8 cellular contexts compared by ENCODE assay signal in genomic region chr13:113584205-113584869, GRCh38. TPM values are rescaled to one million over a fixed set of nuclear protein-coding genes. Genes with fewer than 3 reads are reported as not detected.
DNase-seq lines count a peak whose midpoint lies in the region; ATAC-seq and TF ChIP-seq lines count a peak whose summit lies in the region.

TSS of gene TFDP1 (plus strand) at chr13:113584753. CDS start at chr13:113585838, 1,085 bp downstream.

- H3K27ac Mint-ChIP-seq in Calu3 (ENCODE audit: unreplicated experiment) (no peak within 1 kb of the TSS), endothelial cell (ENCODE audit: unreplicated experiment) (peak within 1 kb of the TSS; percentile 88), mesothelial cell of epicardium (peak within 1 kb of the TSS; percentile 81)

- no TSS peak for BruUV-seq in Calu3 (replicated peaks; lab: Mats Ljungman, UMichigan)

- H3K4me1 Mint-ChIP-seq in Calu3 (ENCODE audit: low read depth, unreplicated experiment) (no peaks in the 10 kb centered on the region), endothelial cell (ENCODE audit: unreplicated experiment) (peaks cover 12% of the 10 kb centered on the region), mesothelial cell of epicardium (peaks cover 12% of the 10 kb centered on the region)

- TF ChIP-seq CTCF in Calu3 (IDR thresholded peaks at IDR 0.05; ENCODE audit: unreplicated experiment), result no peak
- TF ChIP-seq CTCF in endothelial cell (IDR thresholded peaks at IDR 0.05; ENCODE audit: unreplicated experiment), result no peak
- TF ChIP-seq CTCF in mesothelial cell of epicardium (IDR thresholded peaks at IDR 0.05; ENCODE audit: unreplicated experiment), result no peak

- H3K36me3 Mint-ChIP-seq in Calu3 (ENCODE audit: insufficient read depth, unreplicated experiment) (peaks cover 13% of the 10 kb centered on the region), endothelial cell (ENCODE audit: low read depth, unreplicated experiment) (peaks cover 24% of the 10 kb centered on the region), mesothelial cell of epicardium (no peaks in the 10 kb centered on the region)

- no peaks in the 10 kb centered on the region for H3K27me3 Mint-ChIP-seq in Calu3 (ENCODE audit: unreplicated experiment)
- H3K27me3 Mint-ChIP-seq in endothelial cell (ENCODE audit: unreplicated experiment), result peaks cover 16% of the 10 kb centered on the region
- H3K27me3 Mint-ChIP-seq in mesothelial cell of epicardium (ENCODE audit: low read depth), result no peaks in the 10 kb centered on the region

- peaks cover 7% of the 10 kb centered on the region for H3K9me3 Mint-ChIP-seq in Calu3 (ENCODE audit: low read depth, unreplicated experiment)
- H3K9me3 Mint-ChIP-seq in endothelial cell (ENCODE audit: unreplicated experiment), result no peaks in the 10 kb centered on the region
- H3K9me3 Mint-ChIP-seq in mesothelial cell of epicardium, result no peaks in the 10 kb centered on the region

- ATAC-seq in GM21381 (IDR thresholded peaks at IDR 0.05; ENCODE audit: unreplicated experiment), result peak; percentile 89

- DNase-seq in Calu3 (peak; percentile 60), HT-29 (ENCODE audit: low spot score) (peak; percentile 90), NOMO-1 treated with dmso at 0.1 percent for 144 hours (lab: John Stamatoyannopoulos, UW; ENCODE audit: unreplicated experiment) (peak; percentile 90), endothelial cell (ENCODE audit: low spot score) (peak; percentile 73), mesothelial cell of epicardium (ENCODE audit: low spot score in 2 of 2, unreplicated experiment in 2 of 2) (peak; percentile 69 to 83)
- peak; percentile 46 for DNase-seq in activated CD8-positive, alpha-beta memory T cell treated with anti-CD3 and anti-CD28 coated beads, Interleukin-2, amount 50 U/mL, for 24 hours (ENCODE audit: extremely low read depth)
- peak; percentile 78 to 83 for DNase-seq in stimulated activated CD8-positive, alpha-beta memory T cell treated with anti-CD3 and anti-CD28 coated beads, Interleukin-15, amount 100 ng/mL, for 48 hours (ENCODE audit: low read depth in 2 of 2)

- H3K4me3 Mint-ChIP-seq in Calu3 (ENCODE audit: low read depth, unreplicated experiment) (peak within 1 kb of the TSS; percentile 79), endothelial cell (ENCODE audit: unreplicated experiment) (peak within 1 kb of the TSS; percentile 96), mesothelial cell of epicardium (peak within 1 kb of the TSS; percentile 88)

- CTCF ChIA-PET in Calu3 (lab: Charles Lee), result no interaction called here

- intact Hi-C loops in Calu3 (cut with micrococcal nuclease; ENCODE audit: unreplicated experiment), result no loop called here

RNA-seq across cellular contexts. Expression of gene TFDP1, which starts in this region (rescaled TPM):
- total RNA-seq in Calu3 (2022) (31.4 and 33.9 TPM in 2 replicates), endothelial cell (ENCODE audit: unreplicated experiment) (65.8 TPM), mesothelial cell of epicardium (51.6 to 53.6 TPM (median 52.6 TPM) in 3 replicates)
- total RNA-seq in HT-29 (2014; rRNA removed; shearing (Covaris generic)), result 164 and 177 TPM in 2 replicates

Comparison
In these comparisons a context has a peak if more than half of its experiments do, and no peak if none do; other contexts are left out.
1. Peak in every context shown above with its lines: DNase-seq and ATAC-seq.